In the genomic region with DNA sequence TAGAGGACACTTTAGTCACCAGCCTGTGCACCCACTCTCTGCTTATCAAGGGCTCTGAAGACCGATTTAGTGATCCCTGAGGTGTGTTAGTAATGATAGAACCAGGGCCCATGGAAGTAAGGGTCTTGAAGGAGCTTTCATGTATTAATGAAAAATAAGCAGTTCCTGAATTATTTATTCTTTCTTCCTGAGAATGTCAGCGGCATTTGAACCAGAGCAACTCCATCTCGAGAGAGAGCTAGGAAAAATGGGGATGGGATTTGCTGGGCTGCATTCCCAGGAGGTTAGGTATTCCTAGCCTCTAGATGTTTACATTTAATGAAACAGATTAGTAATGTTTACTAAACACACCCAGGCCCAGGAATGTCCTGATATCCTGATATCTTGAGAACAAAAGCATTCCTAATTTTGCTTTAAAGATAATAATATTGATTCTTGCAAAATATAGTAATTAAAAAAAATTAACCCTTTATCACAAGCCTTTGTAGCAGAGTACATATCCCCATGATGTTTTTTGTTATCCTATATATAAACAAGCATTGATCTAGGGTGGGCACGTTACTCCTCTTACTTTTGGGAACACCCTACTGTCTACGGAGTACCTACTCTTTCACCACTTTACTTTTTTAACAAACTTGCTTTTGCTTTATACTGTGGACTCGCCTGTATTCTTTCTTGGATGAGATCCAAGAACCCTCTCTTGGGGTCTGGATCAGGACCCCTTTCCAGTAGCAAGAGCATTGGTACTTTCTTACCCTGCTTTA, we compare ENCODE assay signal across 18 cellular contexts.
DNase-seq lines count a peak whose midpoint lies in the region; ATAC-seq, FAIRE-seq and TF ChIP-seq lines count a peak whose summit lies in the region.
"Had no signal": no experiment of that assay in that cellular context is flagged by ENCODE, and none has a peak within 500 bp of the region (broad histone marks: within the 10 kb centered on the region; RNA-seq: fewer than 3 reads in every experiment).

No MANE protein-coding gene starts in this region.

- peaks cover 33% of the 10 kb centered on the region for H3K36me3 Mint-ChIP-seq in activated T-cell treated with anti-CD3 and anti-CD28 coated beads, Interleukin-2, amount 50 U/mL, for 4 hours (ENCODE audit: insufficient read depth)

- H3K27me3 ChIP-seq in HepG2 (ENCODE audit: control insufficient read depth in 1 of 2, insufficient read depth in 2 of 2, low read length in 2 of 2) (no peaks in the 10 kb centered on the region), upper lobe of right lung (no peaks in the 10 kb centered on the region)
- H3K27me3 ChIP-seq: BLaER1 treated with 17β-estradiol and CSF1 and Interleukin-3, amounts not matched to agents 10 nM and 100 nM; foreskin keratinocyte; ovary had no signal

- H3K36me3 ChIP-seq in HepG2 (replicated peaks in 1 of 2; ENCODE audit: control insufficient read depth in 1 of 2, insufficient read depth in 2 of 2, low read length in 2 of 2) (peaks cover 10 to 49% of the 10 kb centered on the region in 2 experiments), upper lobe of right lung (peaks cover 85% of the 10 kb centered on the region)
- H3K36me3 ChIP-seq: ovary had no signal

- H3K9me3 Mint-ChIP-seq in activated T-cell treated with anti-CD3 and anti-CD28 coated beads, Interleukin-2, amount 50 U/mL, for 4 hours: no peaks in the 10 kb centered on the region

- no peak overlapping the region for H3K4me2 ChIP-seq in HepG2 (ENCODE audit: low read depth, low read length)
- H3K4me2 ChIP-seq: BLaER1 treated with 17β-estradiol and CSF1 and Interleukin-3, amounts not matched to agents 10 nM and 100 nM had no signal

- peak in 1 of 2 experiments; percentile 53; a peak in 1 of 4 replicates for TF ChIP-seq EP300 in HepG2 (IDR thresholded peaks at IDR 0.05; ENCODE audit: low read depth in 2 of 2, low read length in 2 of 2)
- TF ChIP-seq EP300 in HepG2 (CRISPR knock-in tag; IDR thresholded peaks at IDR 0.05; ENCODE audit: borderline replicate concordance): no peak; the same call in 1 of the 2 replicates

- TF ChIP-seq CTCF in HepG2 (CRISPR knock-in tag; IDR thresholded peaks at IDR 0.05): no peak
- TF ChIP-seq CTCF in upper lobe of right lung (IDR thresholded peaks at IDR 0.05): no peak

- no peak for TF ChIP-seq POLR2A in HepG2 (IDR thresholded peaks at IDR 0.05; ENCODE audit: insufficient read depth in 1 of 2, low read depth in 2 of 2, low read length in 2 of 2)

- in situ Hi-C loops in HepG2 (cut with HindIII; ENCODE audit: extremely low pct_ligation_motif_present, low pct_unique_long_range_greater_than_20kb): no loop called here

- no peak for TF ChIP-seq RAD21 in HepG2 (CRISPR knock-in tag; IDR thresholded peaks at IDR 0.05)

- WGBS in HepG2 (ENCODE audit: low lambda C conversion rate): 73% methylated on average over 6 of the region's 6 CpGs

- H3K9ac ChIP-seq in HepG2 (ENCODE audit: insufficient read depth, low read depth, low read length): no peak overlapping the region
- H3K9ac ChIP-seq: BLaER1 treated with 17β-estradiol and CSF1 and Interleukin-3, amounts not matched to agents 10 nM and 100 nM had no signal

- peaks cover 36% of the 10 kb centered on the region for H3K4me1 ChIP-seq in HepG2 (ENCODE audit: insufficient read depth, low read length)
- H3K4me1 ChIP-seq in upper lobe of right lung: peaks cover 4% of the 10 kb centered on the region
- H3K4me1 ChIP-seq: BLaER1 treated with 17β-estradiol and CSF1 and Interleukin-3, amounts not matched to agents 10 nM and 100 nM; foreskin keratinocyte had no signal

- no peak overlapping the region for H3K4me3 Mint-ChIP-seq in activated T-cell treated with anti-CD3 and anti-CD28 coated beads, Interleukin-2, amount 50 U/mL, for 4 hours

- no peaks in the 10 kb centered on the region for H3K27me3 Mint-ChIP-seq in activated T-cell treated with anti-CD3 and anti-CD28 coated beads, Interleukin-2, amount 50 U/mL, for 4 hours (ENCODE audit: low read depth)

- no peak overlapping the region for H2AFZ ChIP-seq in HepG2 (ENCODE audit: low read length)

- FAIRE-seq in HepG2 (lab: Jason Lieb, UNC): no peak
- FAIRE-seq: endometrium, H54 had no signal

- DNase-seq in HT-29 (ENCODE audit: low spot score) (peak; percentile 15), amniotic epithelial cell (ENCODE audit: low read depth) (peak; percentile 55), HepG2 (ENCODE audit: low spot score) (peak; percentile 77), upper lobe of right lung (no peak), UCSD-AML1 (lab: John Stamatoyannopoulos, UW; ENCODE audit: unreplicated experiment) (no peak), NCI-H1694 (lab: John Stamatoyannopoulos, UW) (no peak)
- no peak for DNase-seq in activated T-cell treated with anti-CD3 and anti-CD28 coated beads, Interleukin-2, amount 50 U/mL, for 4 hours
- DNase-seq: cerebellar nuclear complex; DMS153; foreskin keratinocyte; left ventricle myocardium inferior; NCI-H1436; ovary; stimulated activated CD4-positive, alpha-beta T cell treated with anti-CD3 and anti-CD28 coated beads, Interleukin-2, amount 100 ng/mL, for 48 hours had no signal

- CTCF ChIA-PET in HepG2 (lab: Yijun Ruan, JAX; ENCODE audit: low intra/inter-chr PET ratio, low total read pairs): no interaction called here

- no peaks in the 10 kb centered on the region for H3K4me1 Mint-ChIP-seq in activated T-cell treated with anti-CD3 and anti-CD28 coated beads, Interleukin-2, amount 50 U/mL, for 4 hours (ENCODE audit: low read depth)

- BruUV-seq in HepG2 (replicated peaks; lab: Mats Ljungman, UMichigan): no TSS peak

- H3K79me2 ChIP-seq in HepG2 (ENCODE audit: insufficient read depth, low read length): no peaks in the 10 kb centered on the region

- H3K27ac ChIP-seq in HepG2 (ENCODE audit: extremely low read length, insufficient read depth, low read length) (peak overlapping the region; percentile 54), upper lobe of right lung (peak overlapping the region; percentile 49)
- H3K27ac ChIP-seq: BLaER1 treated with 17β-estradiol and CSF1 and Interleukin-3, amounts not matched to agents 10 nM and 100 nM; foreskin keratinocyte; HL-60; left ventricle myocardium inferior had no signal

- no peaks in the 10 kb centered on the region for H3K9me3 ChIP-seq in HepG2 (ENCODE audit: low read length)
- no peaks in the 10 kb centered on the region for H3K9me3 ChIP-seq in upper lobe of right lung
- H3K9me3 ChIP-seq: BLaER1 treated with 17β-estradiol and CSF1 and Interleukin-3, amounts not matched to agents 10 nM and 100 nM; left ventricle myocardium inferior; ovary had no signal

- H4K20me1 ChIP-seq in HepG2 (ENCODE audit: insufficient read depth, low read length): peaks cover 2% of the 10 kb centered on the region; the same call in 1 of the 2 replicates

- no peak overlapping the region for H3K4me3 ChIP-seq in HepG2 (replicated peaks in 1 of 3; ENCODE audit: insufficient read depth in 1 of 3, low read depth in 2 of 3, low read length in 3 of 3)
- no peak overlapping the region for H3K4me3 ChIP-seq in upper lobe of right lung
- H3K4me3 ChIP-seq: BLaER1 treated with 17β-estradiol and CSF1 and Interleukin-3, amounts not matched to agents 10 nM and 100 nM; left ventricle myocardium inferior; ovary had no signal

- POLR2A ChIA-PET in HepG2 (lab: Yijun Ruan, JAX): no interaction called here

- ATAC-seq in HepG2 (peak; percentile 90), upper lobe of right lung (peak; percentile 61)
- no peak for ATAC-seq in activated T-cell treated with anti-CD3 and anti-CD28 coated beads, Interleukin-2, amount 50 U/mL, for 4 hours
- ATAC-seq: foreskin keratinocyte had no signal

- intact Hi-C loops in HepG2 (cut with micrococcal nuclease; ENCODE audit: unreplicated experiment) (no loop called here), upper lobe of right lung (cut with DNase I) (no loop called here)

TF ChIP-seq in HepG2, 621 proteins besides CTCF, POLR2A, EP300 and RAD21 (continues in another document):
- TF ChIP-seq ZNF234 (CRISPR knock-in tag; conservative IDR thresholded peaks at IDR 0.05) (no peak), TCF7 (IDR thresholded peaks at IDR 0.05; ENCODE audit: low read depth) (peak; percentile 22; the same call in 1 of the 2 replicates), FOXP1 (IDR thresholded peaks at IDR 0.05) (0 out of 2 replicates have a peak, but pooled peaks have one; percentile 41), FOXP1 (CRISPR knock-in tag; IDR thresholded peaks at IDR 0.05) (peak; percentile 72), HNRNPLL (IDR thresholded peaks at IDR 0.05; ENCODE audit: low read depth, low read length, poor library complexity, severe bottlenecking) (no peak), PAX8 (CRISPR knock-in tag; IDR thresholded peaks at IDR 0.05; ENCODE audit: borderline replicate concordance) (no peak), SOX13 (IDR thresholded peaks at IDR 0.05) (no peak), SOX13 (CRISPR knock-in tag; conservative IDR thresholded peaks at IDR 0.05 in 1 of 2, IDR thresholded peaks at IDR 0.05 in 1 of 2) (peak in 1 of 2 experiments; percentile 63; a peak in 1 of 4 replicates), JARID2 (CRISPR knock-in tag; IDR thresholded peaks at IDR 0.05; ENCODE audit: insufficient replicate concordance) (no peak), ZC3H13 (CRISPR knock-in tag; IDR thresholded peaks at IDR 0.05) (no peak), HMG20A (CRISPR knock-in tag; IDR thresholded peaks at IDR 0.05; ENCODE audit: borderline replicate concordance) (0 out of 2 replicates have a peak, but pooled peaks have one; percentile 18)
- TF ChIP-seq, protein P1, sequence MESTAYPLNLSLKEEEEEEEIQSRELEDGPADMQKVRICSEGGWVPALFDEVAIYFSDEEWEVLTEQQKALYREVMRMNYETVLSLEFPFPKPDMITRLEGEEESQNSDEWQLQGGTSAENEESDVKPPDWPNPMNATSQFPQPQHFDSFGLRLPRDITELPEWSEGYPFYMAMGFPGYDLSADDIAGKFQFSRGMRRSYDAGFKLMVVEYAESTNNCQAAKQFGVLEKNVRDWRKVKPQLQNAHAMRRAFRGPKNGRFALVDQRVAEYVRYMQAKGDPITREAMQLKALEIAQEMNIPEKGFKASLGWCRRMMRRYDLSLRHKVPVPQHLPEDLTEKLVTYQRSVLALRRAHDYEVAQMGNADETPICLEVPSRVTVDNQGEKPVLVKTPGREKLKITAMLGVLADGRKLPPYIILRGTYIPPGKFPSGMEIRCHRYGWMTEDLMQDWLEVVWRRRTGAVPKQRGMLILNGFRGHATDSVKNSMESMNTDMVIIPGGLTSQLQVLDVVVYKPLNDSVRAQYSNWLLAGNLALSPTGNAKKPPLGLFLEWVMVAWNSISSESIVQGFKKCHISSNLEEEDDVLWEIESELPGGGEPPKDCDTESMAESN (CRISPR knock-in tag; conservative IDR thresholded peaks at IDR 0.05): no peak

Comparison
In these comparisons a context has a peak if more than half of its experiments do, and no peak if none do; other contexts are left out.
1. DNase-seq: peak in HT-29 (single experiment), amniotic epithelial cell (single experiment) and HepG2 (single experiment); none in upper lobe of right lung (single experiment), UCSD-AML1 (single experiment), NCI-H1694 (single experiment) and activated T-cell treated with anti-CD3 and anti-CD28 coated beads, Interleukin-2, amount 50 U/mL, for 4 hours (single experiment).
2. ATAC-seq: peak in HepG2 (single experiment) and upper lobe of right lung (single experiment); none in activated T-cell treated with anti-CD3 and anti-CD28 coated beads, Interleukin-2, amount 50 U/mL, for 4 hours (0 of 2).